11 cellular contexts compared by ENCODE assay signal in genomic region chr20:62020935-62021701, GRCh38. TPM values are rescaled to one million over a fixed set of nuclear protein-coding genes. Genes with fewer than 3 reads are reported as not detected.
DNase-seq lines count a peak whose midpoint lies in the region; ATAC-seq and TF ChIP-seq lines count a peak whose summit lies in the region.
"Had no signal": no experiment of that assay in that cellular context is flagged by ENCODE, and none has a peak within 500 bp of the region (broad histone marks: within the 10 kb centered on the region; RNA-seq: fewer than 3 reads in every experiment).

No MANE protein-coding gene starts in this region.

- H3K27ac Mint-ChIP-seq in glutamatergic neuron (ENCODE audit: unreplicated experiment) (peak overlapping the region; percentile 56), CD14-positive monocyte (peak overlapping the region in 3 of 7 donors; percentile 9 to 45 (median 15))
- H3K27ac Mint-ChIP-seq: T-helper 1 cell treated with Interleukin-12 subunit alpha and Interleukin-12 subunit beta and Interleukin-4 antibody, amounts not matched to agents 30 μg/mL and 1 μg/mL, for 36 hours had no signal

- no peaks in the 10 kb centered on the region for H3K9me3 ChIP-seq in BE2C

- intact Hi-C loops in CD14-positive monocyte (cut with micrococcal nuclease) = no loop called here

- H3K4me1 Mint-ChIP-seq in glutamatergic neuron (ENCODE audit: low read depth, unreplicated experiment) (peaks cover 49% of the 10 kb centered on the region), CD14-positive monocyte (peaks cover 17% of the 10 kb centered on the region)

- H3K4me3 Mint-ChIP-seq in glutamatergic neuron (ENCODE audit: unreplicated experiment) (peak overlapping the region; percentile 53), CD14-positive monocyte (no peak overlapping the region)
- H3K4me3 Mint-ChIP-seq: naive thymus-derived CD4-positive, alpha-beta T cell; T-helper 1 cell treated with Interleukin-12 subunit alpha and Interleukin-12 subunit beta and Interleukin-4 antibody, amounts not matched to agents 30 μg/mL and 1 μg/mL, for 36 hours had no signal

- H3K9me3 Mint-ChIP-seq in glutamatergic neuron (ENCODE audit: unreplicated experiment) (peaks cover 8% of the 10 kb centered on the region), CD14-positive monocyte (no peaks in the 10 kb centered on the region)
- H3K9me3 Mint-ChIP-seq: naive thymus-derived CD4-positive, alpha-beta T cell; T-helper 1 cell treated with Interleukin-12 subunit alpha and Interleukin-12 subunit beta and Interleukin-4 antibody, amounts not matched to agents 30 μg/mL and 1 μg/mL, for 36 hours had no signal

- H3K4me1 ChIP-seq in BE2C = peaks cover 22% of the 10 kb centered on the region

- ATAC-seq in SK-N-SH treated with all-trans-retinoic acid at 6 μM for 48 hours = peak; percentile 60; the same call in 2 of the 3 replicates
- ATAC-seq in HG03469 (IDR thresholded peaks at IDR 0.05; ENCODE audit: unreplicated experiment) = no peak
- ATAC-seq: naive thymus-derived CD4-positive, alpha-beta T cell had no signal

- peak overlapping the region; percentile 4; the same call in 1 of the 2 replicates for H3K4me3 ChIP-seq in BE2C (ENCODE audit: low read depth, low read length)

- DNase-seq in BE2C (peak; percentile 70), glutamatergic neuron (peak; percentile 56), occipital lobe (lab: John Stamatoyannopoulos, UW) (peak; percentile 33), CD14-positive monocyte (ENCODE audit: low spot score) (no peak), DMS153 (lab: John Stamatoyannopoulos, UW) (no peak), NCI-H1930 (lab: John Stamatoyannopoulos, UW) (no peak)
- DNase-seq: naive thymus-derived CD4-positive, alpha-beta T cell; NK-92 treated with Interleukin-12 subunit alpha and Interleukin-12 subunit beta, amount 100 ng/mL, for 24 hours had no signal

- no peaks in the 10 kb centered on the region for H3K36me3 ChIP-seq in BE2C

- TF ChIP-seq CTCF in BE2C (IDR thresholded peaks at IDR 0.05; ENCODE audit: low read depth, low read length) (no peak), glutamatergic neuron (IDR thresholded peaks at IDR 0.05; ENCODE audit: partially characterized antibody, unreplicated experiment) (no peak), CD14-positive monocyte (IDR thresholded peaks at IDR 0.05) (no peak)

- H3K36me3 Mint-ChIP-seq in glutamatergic neuron (ENCODE audit: unreplicated experiment) (no peaks in the 10 kb centered on the region), CD14-positive monocyte (no peaks in the 10 kb centered on the region)
- H3K36me3 Mint-ChIP-seq: naive thymus-derived CD4-positive, alpha-beta T cell had no signal

- no peaks in the 10 kb centered on the region for H3K27me3 ChIP-seq in BE2C

- H3K27me3 Mint-ChIP-seq in glutamatergic neuron (ENCODE audit: unreplicated experiment) (peaks cover 6% of the 10 kb centered on the region), CD14-positive monocyte (ENCODE audit: low read depth in 3 of 3) (peaks cover 0 to 1% (median 0%) of the 10 kb centered on the region in 3 donors)
- H3K27me3 Mint-ChIP-seq: naive thymus-derived CD4-positive, alpha-beta T cell had no signal

TF ChIP-seq in SK-N-SH treated with all-trans-retinoic acid at 6 μM for 48 hours, 23 proteins besides CTCF, POLR2A, EP300 and RAD21:
- TF ChIP-seq ZNF70 (CRISPR knock-in tag; IDR thresholded peaks at IDR 0.05) (no peak), RARB (CRISPR knock-in tag; IDR thresholded peaks at IDR 0.05) (no peak), OSR1 (CRISPR knock-in tag; IDR thresholded peaks at IDR 0.05) (no peak), PATZ1 (CRISPR knock-in tag; IDR thresholded peaks at IDR 0.05; ENCODE audit: borderline replicate concordance) (no peak), CSRNP3 (CRISPR knock-in tag; IDR thresholded peaks at IDR 0.05) (no peak), ISL1 (CRISPR knock-in tag; IDR thresholded peaks at IDR 0.05) (no peak), ZFP3 (CRISPR knock-in tag; IDR thresholded peaks at IDR 0.05) (peak; percentile 63; the same call in 1 of the 2 replicates), BACH2 (CRISPR knock-in tag; IDR thresholded peaks at IDR 0.05; ENCODE audit: borderline replicate concordance) (no peak), TOX (CRISPR knock-in tag; IDR thresholded peaks at IDR 0.05; ENCODE audit: borderline replicate concordance) (no peak)

RNA-seq across cellular contexts. Expression of gene TAF4, which starts 44.6 kb away (rescaled TPM):
- polyA plus RNA-seq in BE2C (2012; ENCODE audit: insufficient read depth, insufficient read length, low read depth) = 78.1 TPM
- 20.0 TPM for total RNA-seq in glutamatergic neuron (ENCODE audit: unreplicated experiment)
- 8.6 TPM for total RNA-seq in occipital lobe
- polyA plus RNA-seq in CD14-positive monocyte = under 1 TPM; 0.48 to 0.99 TPM

Comparison
In these comparisons a context has a peak if more than half of its experiments do, and no peak if none do; other contexts are left out.
1. DNase-seq: peak in BE2C (single experiment), glutamatergic neuron (single experiment) and occipital lobe (single experiment); none in CD14-positive monocyte (single experiment), DMS153 (single experiment) and NCI-H1930 (0 of 2).